9 cellular contexts compared by ENCODE assay signal in the genomic region with DNA sequence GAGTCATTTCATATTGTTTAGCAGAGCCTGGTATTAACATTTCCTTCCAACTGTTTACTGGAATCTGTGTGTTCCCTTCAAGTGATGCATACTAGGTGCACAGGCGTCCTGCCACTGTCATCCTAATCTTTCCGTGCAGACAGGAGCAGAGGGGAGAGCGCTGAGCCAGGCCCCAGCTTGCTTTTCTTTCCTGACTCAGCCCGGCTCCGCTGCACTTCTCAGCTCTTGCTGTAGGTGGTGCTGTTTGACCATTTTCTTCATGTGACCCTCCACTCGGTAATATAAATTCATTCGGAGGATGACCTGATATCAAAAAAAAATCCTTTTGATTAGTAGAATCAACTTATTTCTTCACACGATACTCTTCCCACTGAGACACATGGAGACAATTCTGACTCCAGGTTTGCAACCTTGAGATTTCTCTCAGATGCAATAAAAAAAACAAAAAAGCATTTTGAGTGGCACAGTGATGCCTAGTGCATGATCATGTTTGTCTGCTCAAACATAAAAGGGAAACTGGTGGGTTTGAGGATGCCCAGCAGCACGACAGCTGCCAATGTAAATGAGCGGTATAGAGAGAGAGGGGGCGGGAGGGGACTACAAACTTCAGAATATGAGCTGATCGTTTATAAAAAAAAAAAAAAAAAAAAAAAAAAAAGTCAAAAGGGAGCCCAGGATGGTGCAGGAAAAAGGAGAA. TPM values are rescaled to one million over a fixed set of nuclear protein-coding genes. Genes with fewer than 3 reads are reported as not detected.
DNase-seq lines count a peak whose midpoint lies in the region; ATAC-seq and TF ChIP-seq lines count a peak whose summit lies in the region.
"Not testable (repeated sequence)": the region's sequence is repeated elsewhere in the genome, so short reads cannot be mapped to it uniquely, and the experiment has no call there.
"Had no signal": no experiment of that assay in that cellular context is flagged by ENCODE, and none has a peak within 500 bp of the region (broad histone marks: within the 10 kb centered on the region; RNA-seq: fewer than 3 reads in every experiment).

No MANE protein-coding gene starts in this region.

- not testable (repeated sequence) for H3K27ac ChIP-seq in SJCRH30, right lobe of liver

- peak in 2 of 4 donors; percentile 5 for TF ChIP-seq CTCF in right lobe of liver (IDR thresholded peaks at IDR 0.05)

- TF ChIP-seq POLR2A in right lobe of liver (IDR thresholded peaks at IDR 0.05) = not testable (repeated sequence)

- H3K9me3 ChIP-seq in SJCRH30 (replicated peaks); right lobe of liver: not testable (repeated sequence)

- ATAC-seq in GM18499 (IDR thresholded peaks at IDR 0.05; ENCODE audit: insufficient read depth, unreplicated experiment) (peak; percentile 67), GM19395 (IDR thresholded peaks at IDR 0.05; ENCODE audit: unreplicated experiment) (peak; percentile 93), HG02588 (IDR thresholded peaks at IDR 0.05; ENCODE audit: unreplicated experiment) (peak; percentile 81), HG03159 (IDR thresholded peaks at IDR 0.05; ENCODE audit: unreplicated experiment) (peak; percentile 79), right lobe of liver (peak; percentile 97 to 100 (median 99))
- peak; percentile 73 for ATAC-seq in stimulated activated naive CD8-positive, alpha-beta T cell treated with anti-CD3 and anti-CD28 coated beads, Interleukin-15, Interleukin-2, amounts not matched to agents 100 U/mL and 50 U/mL, for 24 hours

- peak overlapping the region; percentile 32; the same call in 1 of the 2 replicates for H3K4me3 ChIP-seq in SJCRH30
- not testable (repeated sequence) for H3K4me3 ChIP-seq in right lobe of liver

- 6% methylated on average over 6 of the region's 12 CpGs for WGBS in right lobe of liver (ENCODE audit: insufficient coverage, low coverage, low lambda C conversion rate, missing lambda C conversion rate)

- not testable (repeated sequence) for DNase-seq in SJCRH30; right lobe of liver; stimulated activated naive CD8-positive, alpha-beta T cell treated with anti-CD3 and anti-CD28 coated beads, Interleukin-15, Interleukin-2, amounts not matched to agents 100 U/mL and 50 U/mL, for 24 hours
- DNase-seq in central memory CD4-positive, alpha-beta T cell = peak; percentile 23

- intact Hi-C loops in right lobe of liver (cut with DNase I) = not testable (repeated sequence)

- H3K27me3 ChIP-seq in SJCRH30, right lobe of liver: not testable (repeated sequence)

- H3K36me3 ChIP-seq in SJCRH30, right lobe of liver: not testable (repeated sequence)

- H3K4me1 ChIP-seq in SJCRH30, right lobe of liver: not testable (repeated sequence)

RNA-seq across cellular contexts. Expression of a gene that starts 29.0 kb away (rescaled TPM):
- total RNA-seq in SJCRH30 (2014; rRNA removed; shearing (Covaris generic)) = 0.43 and 1.0 TPM in 2 replicates
- total RNA-seq in right lobe of liver = under 1 TPM in 2 of 6 experiments, not detected in 4; 0.11 to 0.14 TPM
- total RNA-seq: H7 had no signal
